Comparison of ENCODE assay signal across 8 cellular contexts in the genomic region with DNA sequence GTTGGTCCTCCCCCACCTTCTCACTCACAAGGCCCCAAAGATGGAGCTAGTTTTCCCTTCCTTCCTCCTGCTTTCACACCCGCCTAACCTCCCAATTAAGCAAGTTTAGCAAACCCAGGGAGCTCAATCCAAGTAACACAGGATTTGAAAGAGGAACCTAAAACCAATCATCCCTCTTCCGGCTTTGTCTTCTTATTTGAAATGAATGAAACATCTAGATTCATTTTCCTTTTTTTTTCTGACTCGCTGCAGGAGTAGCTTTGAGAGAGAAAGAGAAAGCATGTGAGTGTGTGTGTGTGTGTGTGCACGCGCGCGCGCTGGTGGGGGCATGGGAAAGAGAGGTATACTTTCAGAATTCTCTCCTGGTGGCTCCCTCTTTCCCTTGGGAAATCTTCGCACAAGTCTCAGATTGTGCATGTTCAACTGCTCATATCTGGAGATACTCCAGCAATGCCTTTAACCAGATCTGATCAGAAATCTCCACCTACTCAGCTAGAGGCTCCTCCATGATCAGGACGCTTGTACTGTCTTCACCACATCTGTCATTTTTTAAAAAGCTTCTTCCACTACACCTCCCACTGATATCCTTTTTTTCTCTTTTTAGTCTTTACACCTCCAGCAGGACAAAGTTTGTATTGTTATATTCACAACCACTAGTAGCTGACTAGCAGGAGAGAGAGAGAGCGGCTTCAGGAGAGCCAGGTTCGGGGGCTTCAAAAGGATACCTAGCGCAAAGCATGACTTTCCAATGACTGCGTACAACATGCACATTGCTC. TPM values are rescaled to one million over a fixed set of nuclear protein-coding genes. Genes with fewer than 3 reads are reported as not detected.
DNase-seq lines count a peak whose midpoint lies in the region; ATAC-seq and TF ChIP-seq lines count a peak whose summit lies in the region.

No MANE protein-coding gene starts in this region.

- TF ChIP-seq POLR2A in upper lobe of left lung (IDR thresholded peaks at IDR 0.05): no peak

- no peak for TF ChIP-seq EP300 in upper lobe of left lung (IDR thresholded peaks at IDR 0.05)

- peak overlapping the region; percentile 24 to 82 (median 76) for H3K27ac ChIP-seq in upper lobe of left lung

- peak overlapping the region; percentile 95 for H3K27ac Mint-ChIP-seq in chondrocyte (ENCODE audit: unreplicated experiment)

- no peaks in the 10 kb centered on the region for H3K9me3 ChIP-seq in upper lobe of left lung

- H3K36me3 ChIP-seq in upper lobe of left lung: no peaks in the 10 kb centered on the region

- no peaks in the 10 kb centered on the region for H3K9me3 Mint-ChIP-seq in chondrocyte (ENCODE audit: low read depth)

- H3K4me1 ChIP-seq in upper lobe of left lung: peaks cover 0 to 17% (median 6%) of the 10 kb centered on the region in 4 donors

- no peaks in the 10 kb centered on the region for H3K27me3 ChIP-seq in upper lobe of left lung

- H3K4me3 ChIP-seq in upper lobe of left lung: peak overlapping the region in 3 of 4 donors; percentile 39 to 61 (median 58)

- no peaks in the 10 kb centered on the region for H3K27me3 Mint-ChIP-seq in chondrocyte (ENCODE audit: low read depth)

- peaks cover 38% of the 10 kb centered on the region for H3K4me1 Mint-ChIP-seq in chondrocyte (ENCODE audit: low read depth)

- TF ChIP-seq CTCF in chondrocyte (IDR thresholded peaks at IDR 0.05) (peak; percentile 66), upper lobe of left lung (IDR thresholded peaks at IDR 0.05) (no peak)

- H3K4me3 Mint-ChIP-seq in chondrocyte (ENCODE audit: unreplicated experiment): peak overlapping the region; percentile 97

- DNase-seq in NCI-H1105 treated with DMSO at 0.1 percent for 48 hours (lab: John Stamatoyannopoulos, UW) (peak; percentile 28), NCI-H1105 (lab: John Stamatoyannopoulos, UW) (no peak), NCI-H69 (lab: John Stamatoyannopoulos, UW) (peak; percentile 75), chondrocyte (ENCODE audit: low spot score) (no peak), middle frontal gyrus (ENCODE audit: extremely low spot score, low spot score) (peak; percentile 8), upper lobe of left lung (peak in 1 of 2 donors; percentile 79), iPS-NIHi7 (ENCODE audit: extremely low spot score) (no peak)
- DNase-seq in activated CD8-positive, alpha-beta memory T cell treated with anti-CD3 and anti-CD28 coated beads, Interleukin-2, amount 50 U/mL, for 48 hours: no peak

- WGBS in upper lobe of left lung, 2 donors: 28 to 29% methylated on average over 14 of the region's 14 CpGs

- H3K36me3 Mint-ChIP-seq in chondrocyte (ENCODE audit: low read depth): peaks cover 14% of the 10 kb centered on the region

- ATAC-seq in upper lobe of left lung (ENCODE audit: low FRiP score in 2 of 2): peak in 1 of 2 donors; percentile 28

RNA-seq across cellular contexts. Expression of a gene that starts 1.6 kb away (rescaled TPM):
- total RNA-seq in chondrocyte: 50.4 to 53.7 TPM (median 52.7 TPM) in 3 replicates
- 10 to 100 TPM; 21.8 to 58.6 (median 25.3) TPM for total RNA-seq in upper lobe of left lung

Comparison
In these comparisons a context has a peak if more than half of its experiments do, and no peak if none do; other contexts are left out.
1. DNase-seq: peak in NCI-H1105 treated with DMSO at 0.1 percent for 48 hours (single experiment), NCI-H69 (single experiment) and middle frontal gyrus (single experiment); none in NCI-H1105 (single experiment), chondrocyte (single experiment), activated CD8-positive, alpha-beta memory T cell treated with anti-CD3 and anti-CD28 coated beads, Interleukin-2, amount 50 U/mL, for 48 hours (single experiment) and iPS-NIHi7 (single experiment).